ENCODE assay signal across 8 cellular contexts in genomic region chr11:83194284-83195175, GRCh38. TPM values are rescaled to one million over a fixed set of nuclear protein-coding genes. Genes with fewer than 3 reads are reported as not detected.
A peak's percentile ranks its signal among the peaks of the same experiment; 100 is the strongest.
DNase-seq lines count a peak whose midpoint lies in the region; ATAC-seq and TF ChIP-seq lines count a peak whose summit lies in the region.

No MANE protein-coding gene starts in this region.

- CTCF ChIA-PET in RWPE1 (lab: Yijun Ruan, JAX) = interaction anchor here (0.6 to 1.2 kb wide), 2 partner anchors 33 to 82 kb away, joined by 3 to 4 read pairs; no protein-coding TSS in a partner anchor

- peaks cover 19% of the 10 kb centered on the region for H3K4me1 ChIP-seq in neuron (ENCODE audit: insufficient read depth, low read length)

- DNase-seq in AG09319 (ENCODE audit: extremely low read depth, low read depth) = peak; percentile 34
- DNase-seq in RWPE1 (ENCODE audit: low spot score) = peak; percentile 54
- DNase-seq in activated effector memory CD4-positive, alpha-beta T cell treated with Interleukin-2 at 50 U/mL for 16 hours = peak; percentile 51
- DNase-seq in fibroblast of villous mesenchyme (ENCODE audit: low read depth) = peak; percentile 90
- DNase-seq in superior temporal gyrus (ENCODE audit: extremely low spot score) = peak; percentile 44

- peak overlapping the region; percentile 80 for H3K4me3 ChIP-seq in fibroblast of villous mesenchyme (ENCODE audit: low read depth, low read length)
- H3K4me3 ChIP-seq in neuron (ENCODE audit: low read length) = peak overlapping the region; percentile 84

- POLR2A ChIA-PET in RWPE1 (lab: Yijun Ruan, JAX; ENCODE audit: low non-redundant PET) = interaction anchor here (0.5 kb wide), 1 partner anchor 11 kb away, joined by 6 read pairs; no protein-coding TSS in a partner anchor

- TF ChIP-seq CTCF in AG09319 (IDR thresholded peaks at IDR 0.05; ENCODE audit: low read depth, low read length) (no peak), RWPE1 (conservative IDR thresholded peaks at IDR 0.05; ENCODE audit: low read depth) (no peak), fibroblast of villous mesenchyme (IDR thresholded peaks at IDR 0.05; ENCODE audit: insufficient read depth, low read depth, low read length) (no peak)

- H3K36me3 ChIP-seq in neuron (ENCODE audit: insufficient read depth, low read length) = peaks cover 15% of the 10 kb centered on the region

- peak overlapping the region; percentile 85 for H2AFZ ChIP-seq in neuron (ENCODE audit: low read depth, low read length)

- H3K27ac ChIP-seq in RWPE1 = peak overlapping the region; percentile 89

- H3K9me3 ChIP-seq in neuron (ENCODE audit: low read length) = no peaks in the 10 kb centered on the region

- ATAC-seq in GM18873 (IDR thresholded peaks at IDR 0.05; ENCODE audit: low FRiP score, unreplicated experiment) (peak; percentile 39), HG03097 (IDR thresholded peaks at IDR 0.05; ENCODE audit: low FRiP score, unreplicated experiment) (peak; percentile 50)

- no peaks in the 10 kb centered on the region for H3K27me3 ChIP-seq in neuron (ENCODE audit: insufficient read depth, low read length)

RNA-seq across cellular contexts. Expression of gene ANKRD42, which starts 1.0 kb away (rescaled TPM):
- total RNA-seq in fibroblast of villous mesenchyme = 6.4 and 11.2 TPM in 2 replicates

RNA-seq across cellular contexts. Expression of gene PCF11, which starts 37.6 kb away (rescaled TPM):
- total RNA-seq in fibroblast of villous mesenchyme = 30.9 and 46.2 TPM in 2 replicates

Comparison
In these comparisons a context has a peak if more than half of its experiments do, and no peak if none do; other contexts are left out.
1. Peak in every context shown above with its lines: DNase-seq, ATAC-seq, H3K4me3 ChIP-seq and H3K27ac ChIP-seq.
2. DNase-seq: peak in every context shown above with its lines; median percentile 90 in fibroblast of villous mesenchyme; 54 in RWPE1; 51 in activated effector memory CD4-positive, alpha-beta T cell treated with Interleukin-2 at 50 U/mL for 16 hours; 44 in superior temporal gyrus; 34 in AG09319.